9 cellular contexts compared by ENCODE assay signal in the genomic region with DNA sequence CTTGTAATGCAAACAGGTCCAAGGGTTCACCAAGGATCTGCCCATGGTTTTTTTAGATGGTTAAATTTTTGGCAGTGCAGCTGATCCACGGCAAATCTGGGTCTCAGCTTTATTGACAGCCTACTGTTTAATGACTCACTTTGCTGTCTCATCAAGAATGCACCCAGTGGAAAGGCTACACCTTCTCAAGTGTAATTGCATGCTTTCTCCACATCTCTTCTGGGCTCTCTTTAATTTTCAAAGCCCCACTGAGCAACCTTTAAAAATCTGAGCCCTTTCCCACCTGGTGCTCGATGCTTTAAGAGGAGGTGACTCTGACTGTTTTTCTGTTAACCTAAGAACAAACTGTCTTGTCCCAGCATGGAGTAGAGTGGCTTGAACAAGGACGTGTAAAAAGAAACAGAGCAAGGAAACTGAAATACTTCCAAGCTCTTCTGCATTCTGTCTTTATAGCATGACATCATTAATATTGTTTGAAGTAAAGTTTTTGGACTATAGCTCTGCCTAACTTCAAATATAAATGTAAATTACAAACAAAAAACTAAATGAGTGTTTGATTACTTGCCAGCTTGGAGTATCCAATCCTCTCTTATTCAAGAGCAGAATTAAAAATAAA.
DNase-seq lines count a peak whose midpoint lies in the region; ATAC-seq and TF ChIP-seq lines count a peak whose summit lies in the region.
"Had no signal": no experiment of that assay in that cellular context is flagged by ENCODE, and none has a peak within 500 bp of the region (broad histone marks: within the 10 kb centered on the region; RNA-seq: fewer than 3 reads in every experiment).

No MANE protein-coding gene starts in this region.

- no peak overlapping the region for H3K4me3 ChIP-seq in epithelial cell of esophagus (ENCODE audit: low read length)
- H3K4me3 ChIP-seq in gastrocnemius medialis, result peak overlapping the region in 1 of 4 donors; percentile 15
- H3K4me3 ChIP-seq: skin epidermis had no signal

- H3K27ac Mint-ChIP-seq in CD4-positive, alpha-beta T cell, result no peak overlapping the region

- intact Hi-C loops in gastrocnemius medialis (cut with DNase I; ENCODE audit: low total_unique reads), result no loop called here
- intact Hi-C loops in CD4-positive, alpha-beta T cell (cut with DNase I, micrococcal nuclease), result no loop called here

- peak; percentile 53 to 57 for ATAC-seq in gastrocnemius medialis
- ATAC-seq in GM21723 (IDR thresholded peaks at IDR 0.05; ENCODE audit: unreplicated experiment), result no peak
- no peak for ATAC-seq in GM21447 (IDR thresholded peaks at IDR 0.05; ENCODE audit: unreplicated experiment)
- ATAC-seq in CD4-positive, alpha-beta T cell (ENCODE audit: poor library complexity), result no peak
- no peak for ATAC-seq in HG03095 (IDR thresholded peaks at IDR 0.05; ENCODE audit: unreplicated experiment)

- CTCF ChIA-PET in HEK293T (lab: Yijun Ruan, JAX), result interaction anchor here (0.6 kb wide), 1 partner anchor 12 kb away, joined by 3 read pairs; no protein-coding TSS in a partner anchor
- CTCF ChIA-PET in CD4-positive, alpha-beta T cell (lab: Charles Lee), result no interaction called here

- in situ Hi-C loops in gastrocnemius medialis (cut with MboI; ENCODE audit: low sequenced_read_pairs in 4 of 4), result no loop called here

- TF ChIP-seq CTCF in epithelial cell of esophagus (IDR thresholded peaks at IDR 0.05; ENCODE audit: insufficient read depth, low read depth, low read length, missing control alignments) (peak; percentile 46), gastrocnemius medialis (IDR thresholded peaks at IDR 0.05 in 4 of 5, conservative IDR thresholded peaks at IDR 0.05 in 1 of 5) (no peak)
- TF ChIP-seq CTCF in CD4-positive, alpha-beta T cell (IDR thresholded peaks at IDR 0.05), result no peak

- no peaks in the 10 kb centered on the region for H3K36me3 Mint-ChIP-seq in CD4-positive, alpha-beta T cell (ENCODE audit: low read depth)

- no peaks in the 10 kb centered on the region for H3K9me3 Mint-ChIP-seq in CD4-positive, alpha-beta T cell

- H3K4me1 Mint-ChIP-seq in CD4-positive, alpha-beta T cell (ENCODE audit: low read depth), result peaks cover 14% of the 10 kb centered on the region

- H3K4me3 Mint-ChIP-seq in CD4-positive, alpha-beta T cell, result no peak overlapping the region

- H3K4me1 ChIP-seq in gastrocnemius medialis, result peaks cover 10 to 44% of the 10 kb centered on the region in 2 donors

- no peak for TF ChIP-seq POLR2A in gastrocnemius medialis (IDR thresholded peaks at IDR 0.05)

- peak overlapping the region; percentile 33 to 58 (median 50) for H3K27ac ChIP-seq in gastrocnemius medialis
- no peak overlapping the region for H3K27ac ChIP-seq in CD4-positive, alpha-beta T cell (ENCODE audit: low read depth, low read length)

- DNase-seq in HEK293T (ENCODE audit: extremely low spot score) (peak; percentile 45), NCI-H460 (ENCODE audit: extremely low read depth, low read depth) (peak; percentile 64), epithelial cell of esophagus (ENCODE audit: low read depth) (peak; percentile 83), gastrocnemius medialis (no peak)
- DNase-seq in CD4-positive, alpha-beta T cell, result no peak

- H3K27me3 Mint-ChIP-seq in CD4-positive, alpha-beta T cell, result no peaks in the 10 kb centered on the region

- POLR2A ChIA-PET in HEK293T (lab: Yijun Ruan, JAX), result no interaction called here
- POLR2A ChIA-PET in CD4-positive, alpha-beta T cell (lab: Charles Lee), result no interaction called here

- no peaks in the 10 kb centered on the region for H3K36me3 ChIP-seq in gastrocnemius medialis

- no peaks in the 10 kb centered on the region for H3K27me3 ChIP-seq in gastrocnemius medialis
- H3K27me3 ChIP-seq in CD4-positive, alpha-beta T cell (ENCODE audit: control insufficient read depth, insufficient read depth, low read length), result no peaks in the 10 kb centered on the region

- no peaks in the 10 kb centered on the region for H3K9me3 ChIP-seq in gastrocnemius medialis
- no peaks in the 10 kb centered on the region for H3K9me3 ChIP-seq in CD4-positive, alpha-beta T cell (ENCODE audit: control insufficient read depth, low read length)

TF ChIP-seq in HEK293T, 16 proteins besides CTCF, POLR2A, EP300 and RAD21:
- TF ChIP-seq FOXK2 (IDR thresholded peaks at IDR 0.05) (no peak), L3MBTL2 (conservative IDR thresholded peaks at IDR 0.05) (no peak), SUZ12 (IDR thresholded peaks at IDR 0.05) (no peak), PKNOX1 (IDR thresholded peaks at IDR 0.05) (peak; percentile 85), TARDBP (IDR thresholded peaks at IDR 0.05) (no peak), CTBP1 (IDR thresholded peaks at IDR 0.05; ENCODE audit: borderline replicate concordance) (no peak), HDGF (IDR thresholded peaks at IDR 0.05; ENCODE audit: borderline replicate concordance) (no peak), SP1 (IDR thresholded peaks at IDR 0.05) (no peak)
TF ChIP-seq in HEK293T: peak in this region for 1.

Comparison
In these comparisons a context has a peak if more than half of its experiments do, and no peak if none do; other contexts are left out.
1. DNase-seq: peak in HEK293T (single experiment), NCI-H460 (single experiment) and epithelial cell of esophagus (single experiment); none in gastrocnemius medialis (0 of 2) and CD4-positive, alpha-beta T cell (0 of 10).
2. ATAC-seq: peak in gastrocnemius medialis (2 of 2); none in GM21723 (single experiment), GM21447 (single experiment), CD4-positive, alpha-beta T cell (single experiment) and HG03095 (single experiment).